18 cellular contexts compared by ENCODE assay signal in genomic region chr9:114461468-114461867, GRCh38. TPM values are rescaled to one million over a fixed set of nuclear protein-coding genes. Genes with fewer than 3 reads are reported as not detected.
DNase-seq lines count a peak whose midpoint lies in the region; ATAC-seq, FAIRE-seq and TF ChIP-seq lines count a peak whose summit lies in the region.
"Had no signal": no experiment of that assay in that cellular context is flagged by ENCODE, and none has a peak within 500 bp of the region (broad histone marks: within the 10 kb centered on the region; RNA-seq: fewer than 3 reads in every experiment).

No MANE protein-coding gene starts in this region.

- H3K4me3 Mint-ChIP-seq in naive B cell: peak overlapping the region in 1 of 8 donors; percentile 4

- TF ChIP-seq EP300 in GM12878 (IDR thresholded peaks at IDR 0.05; ENCODE audit: borderline replicate concordance in 1 of 2, control insufficient read depth in 1 of 2, low read depth in 2 of 2, low read length in 2 of 2): no peak

- SMC1A ChIA-PET in GM12878 (lab: Charles Lee; ENCODE audit: uncharacterized antibody, unreplicated experiment): interaction anchor here (0.7 to 2.5 kb wide), 2 partner anchors 10 to 26 kb away, joined by 3 to 9 read pairs; no protein-coding TSS in a partner anchor

- H3K4me1 Mint-ChIP-seq in naive B cell: peaks cover 11 to 16% (median 13%) of the 10 kb centered on the region in 3 donors

- in situ Hi-C loops in GM12878 (cut with MboI): no loop called here

- no peaks in the 10 kb centered on the region for H3K4me1 ChIP-seq in GM12878 (ENCODE audit: control insufficient read depth, insufficient read depth, low read length)

- no peaks in the 10 kb centered on the region for H4K20me1 ChIP-seq in GM12878 (ENCODE audit: control insufficient read depth, insufficient read depth)

- H3K27me3 Mint-ChIP-seq in naive B cell: no peaks in the 10 kb centered on the region

- H3K27me3 ChIP-seq in GM12878 (replicated peaks in 1 of 2; ENCODE audit: control insufficient read depth in 2 of 2, insufficient read depth in 2 of 2, low read length in 1 of 2): no peaks in the 10 kb centered on the region

- no peak for TF ChIP-seq POLR2A in GM12878 (IDR thresholded peaks at IDR 0.05; ENCODE audit: low read depth, low read length)

- CTCF ChIA-PET in GM12878 (lab: Yijun Ruan, JAX): interaction anchor here (0.9 to 2.5 kb wide), 4 partner anchors 9 to 56 kb away, joined by 3 to 9 read pairs (median 6); no protein-coding TSS in a partner anchor

- ATAC-seq in GM12878 (peak; percentile 40), naive B cell (ENCODE audit: low read depth in 2 of 2) (peak; percentile 57 to 67), HG02884 (IDR thresholded peaks at IDR 0.05; ENCODE audit: unreplicated experiment) (no peak)

- H3K79me2 ChIP-seq in GM12878 (ENCODE audit: control insufficient read depth, insufficient read depth, low read length): no peaks in the 10 kb centered on the region

- no peak overlapping the region for H3K4me3 ChIP-seq in GM12878
- H3K4me3 ChIP-seq: GM23248 had no signal

- H3K36me3 Mint-ChIP-seq in naive B cell: no peaks in the 10 kb centered on the region

- peaks cover 0 to 8% (median 0%) of the 10 kb centered on the region in 7 donors for H3K9me3 Mint-ChIP-seq in naive B cell

- no TSS peak for BruUV-seq in GM12878 (replicated peaks; lab: Mats Ljungman, UMichigan)

- no peaks in the 10 kb centered on the region for H3K36me3 ChIP-seq in GM12878 (ENCODE audit: control insufficient read depth in 2 of 2, insufficient read depth in 2 of 2, low read length in 1 of 2)

- 41% methylated on average over 4 of the region's 4 CpGs for WGBS in GM12878 (ENCODE audit: insufficient coverage, insufficient replicate concordance, low lambda C conversion rate, missing lambda C conversion rate)

- H3K4me2 ChIP-seq in GM12878 (ENCODE audit: control insufficient read depth, insufficient read depth): no peak overlapping the region
- H3K4me2 ChIP-seq: SK-N-SH had no signal

- DNase-seq in DMS79 treated with DMSO at 0.1 percent for 48 hours (lab: John Stamatoyannopoulos, UW): peak; percentile 52
- no peak for DNase-seq in DMS79 (lab: John Stamatoyannopoulos, UW)
- DNase-seq in MV-4-11 (lab: John Stamatoyannopoulos, UW): peak; percentile 56
- no peak for DNase-seq in GM12878 (ENCODE audit: low read depth, low spot score)
- no peak for DNase-seq in naive B cell
- no peak for DNase-seq in NCI-H526 (lab: John Stamatoyannopoulos, UW)
- DNase-seq in NCI-H524 (lab: John Stamatoyannopoulos, UW): no peak
- DNase-seq: C1 segment of cervical spinal cord, GM23248, NCI-H1048, NCI-H1694, NCI-H2107, NCI-H446, NCI-H774, Right ventricle myocardium superior, SK-N-SH had no signal

- intact Hi-C loops in GM12878 (cut with micrococcal nuclease; ENCODE audit: unreplicated experiment): no loop called here

- TF ChIP-seq CTCF in GM12878 (IDR thresholded peaks at IDR 0.05 in 2 of 3, conservative IDR thresholded peaks at IDR 0.05 in 1 of 3; ENCODE audit: control insufficient read depth in 2 of 3, extremely low read depth in 1 of 3, insufficient read depth in 1 of 3, low read depth in 3 of 3, low read length in 3 of 3): no peak

- RAD21 ChIA-PET in GM12878 (lab: Charles Lee; ENCODE audit: unreplicated experiment): interaction anchor here (1.7 kb wide), 1 partner anchor 192 kb away, joined by 5 read pairs; no protein-coding TSS in a partner anchor

- no peak for TF ChIP-seq RAD21 in GM12878 (IDR thresholded peaks at IDR 0.05; ENCODE audit: insufficient read depth, low read depth, low read length)

- no peak overlapping the region for H3K27ac ChIP-seq in GM12878 (ENCODE audit: control insufficient read depth, insufficient read depth)
- H3K27ac ChIP-seq: 22Rv1, GM23248 had no signal

- POLR2A ChIA-PET in GM12878 (lab: Charles Lee): interaction anchor here (1.1 to 1.7 kb wide), 2 partner anchors 22 to 76 kb away, joined by 3 read pairs; no protein-coding TSS in a partner anchor

- FAIRE-seq in GM12878 (lab: Jason Lieb, UNC): no peak

- H3K9me3 ChIP-seq in GM12878 (replicated peaks; ENCODE audit: control insufficient read depth, insufficient read depth, low read length): no peaks in the 10 kb centered on the region
- H3K9me3 ChIP-seq: SK-N-SH had no signal

- H2AFZ ChIP-seq in GM12878 (ENCODE audit: control insufficient read depth, low read depth, low read length): no peak overlapping the region
- H2AFZ ChIP-seq: GM23248 had no signal

- peak overlapping the region in 3 of 6 donors; percentile 2 to 41 (median 40) for H3K27ac Mint-ChIP-seq in naive B cell

- H3K9ac ChIP-seq in GM12878 (ENCODE audit: control insufficient read depth, insufficient read depth, low read length): no peak overlapping the region
- H3K9ac ChIP-seq: GM23248, SK-N-SH had no signal

TF ChIP-seq in GM12878, 131 proteins besides CTCF, POLR2A, EP300 and RAD21 (continues in another document):
- TF ChIP-seq, protein P1, sequence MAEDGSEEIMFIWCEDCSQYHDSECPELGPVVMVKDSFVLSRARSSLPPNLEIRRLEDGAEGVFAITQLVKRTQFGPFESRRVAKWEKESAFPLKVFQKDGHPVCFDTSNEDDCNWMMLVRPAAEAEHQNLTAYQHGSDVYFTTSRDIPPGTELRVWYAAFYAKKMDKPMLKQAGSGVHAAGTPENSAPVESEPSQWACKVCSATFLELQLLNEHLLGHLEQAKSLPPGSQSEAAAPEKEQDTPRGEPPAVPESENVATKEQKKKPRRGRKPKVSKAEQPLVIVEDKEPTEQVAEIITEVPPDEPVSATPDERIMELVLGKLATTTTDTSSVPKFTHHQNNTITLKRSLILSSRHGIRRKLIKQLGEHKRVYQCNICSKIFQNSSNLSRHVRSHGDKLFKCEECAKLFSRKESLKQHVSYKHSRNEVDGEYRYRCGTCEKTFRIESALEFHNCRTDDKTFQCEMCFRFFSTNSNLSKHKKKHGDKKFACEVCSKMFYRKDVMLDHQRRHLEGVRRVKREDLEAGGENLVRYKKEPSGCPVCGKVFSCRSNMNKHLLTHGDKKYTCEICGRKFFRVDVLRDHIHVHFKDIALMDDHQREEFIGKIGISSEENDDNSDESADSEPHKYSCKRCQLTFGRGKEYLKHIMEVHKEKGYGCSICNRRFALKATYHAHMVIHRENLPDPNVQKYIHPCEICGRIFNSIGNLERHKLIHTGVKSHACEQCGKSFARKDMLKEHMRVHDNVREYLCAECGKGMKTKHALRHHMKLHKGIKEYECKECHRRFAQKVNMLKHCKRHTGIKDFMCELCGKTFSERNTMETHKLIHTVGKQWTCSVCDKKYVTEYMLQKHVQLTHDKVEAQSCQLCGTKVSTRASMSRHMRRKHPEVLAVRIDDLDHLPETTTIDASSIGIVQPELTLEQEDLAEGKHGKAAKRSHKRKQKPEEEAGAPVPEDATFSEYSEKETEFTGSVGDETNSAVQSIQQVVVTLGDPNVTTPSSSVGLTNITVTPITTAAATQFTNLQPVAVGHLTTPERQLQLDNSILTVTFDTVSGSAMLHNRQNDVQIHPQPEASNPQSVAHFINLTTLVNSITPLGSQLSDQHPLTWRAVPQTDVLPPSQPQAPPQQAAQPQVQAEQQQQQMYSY (CRISPR knock-in tag; IDR thresholded peaks at IDR 0.05): no peak
- TF ChIP-seq IKZF2 (IDR thresholded peaks at IDR 0.05) (peak; percentile 69 to 70; a peak in 3 of 4 replicates), ZSCAN29 (IDR thresholded peaks at IDR 0.05) (no peak), CBFB (IDR thresholded peaks at IDR 0.05; ENCODE audit: low read depth) (no peak), ETV6 (conservative IDR thresholded peaks at IDR 0.05 in 1 of 2, IDR thresholded peaks at IDR 0.05 in 1 of 2; ENCODE audit: borderline replicate concordance in 1 of 2, low read depth in 1 of 2) (no peak), GABPA (IDR thresholded peaks at IDR 0.05; ENCODE audit: low read depth) (no peak), KLF5 (IDR thresholded peaks at IDR 0.05; ENCODE audit: partially characterized antibody) (no peak), MYB (IDR thresholded peaks at IDR 0.05; ENCODE audit: borderline replicate concordance, low read depth, low read length) (no peak), DPF2 (IDR thresholded peaks at IDR 0.05) (peak; percentile 25; the same call in 1 of the 2 replicates), POLR2AphosphoS5 (IDR thresholded peaks at IDR 0.05; ENCODE audit: low read length) (no peak), JUNB (IDR thresholded peaks at IDR 0.05) (no peak), GATAD2B (conservative IDR thresholded peaks at IDR 0.05; ENCODE audit: low read depth) (no peak), BMI1 (IDR thresholded peaks at IDR 0.05; ENCODE audit: borderline replicate concordance) (no peak)
- TF ChIP-seq, protein P2, sequence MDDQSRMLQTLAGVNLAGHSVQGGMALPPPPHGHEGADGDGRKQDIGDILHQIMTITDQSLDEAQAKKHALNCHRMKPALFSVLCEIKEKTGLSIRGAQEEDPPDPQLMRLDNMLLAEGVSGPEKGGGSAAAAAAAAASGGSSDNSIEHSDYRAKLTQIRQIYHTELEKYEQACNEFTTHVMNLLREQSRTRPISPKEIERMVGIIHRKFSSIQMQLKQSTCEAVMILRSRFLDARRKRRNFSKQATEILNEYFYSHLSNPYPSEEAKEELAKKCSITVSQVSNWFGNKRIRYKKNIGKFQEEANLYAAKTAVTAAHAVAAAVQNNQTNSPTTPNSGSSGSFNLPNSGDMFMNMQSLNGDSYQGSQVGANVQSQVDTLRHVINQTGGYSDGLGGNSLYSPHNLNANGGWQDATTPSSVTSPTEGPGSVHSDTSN (IDR thresholded peaks at IDR 0.05; ENCODE audit: insufficient replicate concordance, low read depth, low read length): no peak

RNA-seq across cellular contexts. Expression of gene WHRN, which starts 43.8 kb away (rescaled TPM):
- total RNA-seq in GM12878 (2013; cell fraction: nucleolus; rRNA removed): 110 and 114 TPM in 2 replicates
- total RNA-seq in GM12878 (2014; rRNA removed) (0.33 and 0.34 TPM in 2 replicates), GM12878 (2014; rRNA removed; fragmentation: Illumina TruSeq; extraction: Trizol) (0.18 TPM in 2 replicates), GM12878 (2021) (0.98 and 1.2 TPM in 2 replicates)
- polyA plus RNA-seq in GM12878 (2011; ENCODE audit: low read depth): 1.3 TPM
- polyA plus RNA-seq in GM12878 (2011; rRNA removed) (9.9 and 18.2 TPM in 2 replicates), GM12878 (2014; fragmentation: Illumina TruSeq; extraction: Trizol) (0.17 and 0.29 TPM in 2 replicates), GM12878 (2014; fragmentation: Nextera tagmentation; extraction: Ambion mirVana) (under 1 TPM in 1 of 2 experiments, not detected in 1; 0.04 TPM), GM12878 (2014; rRNA removed) (0.82 and 0.86 TPM in 2 replicates), GM12878 (2016; fragmentation: Nextera tagmentation; extraction: Ambion mirVana) (1 to 10 TPM in 1 of 2 experiments, under 1 TPM in 1; 0.68 to 1.1 TPM), naive B cell (ENCODE audit: low read depth in 6 of 6) (1 to 10 TPM in 2 of 6 donors, under 1 TPM in 4; 0.27 to 2.0 (median 0.95) TPM)
- polyA plus RNA-seq in GM12878 (2011; cell fraction: cytosol; rRNA removed): 20.1 and 23.8 TPM in 2 replicates
- polyA plus RNA-seq in GM12878 (2011; cell fraction: nucleus; rRNA removed): 247 and 273 TPM in 2 replicates
- polyA plus RNA-seq in GM12878 (2012): 4.2 and 4.5 TPM in 2 replicates
- polyA minus RNA-seq in GM12878 (2011; rRNA and poly(A)+ RNA removed): 7.0 and 17.7 TPM in 2 replicates
- 6.4 and 12.8 TPM in 2 replicates for polyA minus RNA-seq in GM12878 (2011; cell fraction: cytosol; rRNA and poly(A)+ RNA removed)
- 54.9 and 86.5 TPM in 2 replicates for polyA minus RNA-seq in GM12878 (2011; cell fraction: nucleus; rRNA and poly(A)+ RNA removed)

Comparison
In these comparisons a context has a peak if more than half of its experiments do, and no peak if none do; other contexts are left out.
1. DNase-seq: peak in DMS79 treated with DMSO at 0.1 percent for 48 hours (single experiment) and MV-4-11 (single experiment); none in DMS79 (single experiment), GM12878 (single experiment), naive B cell (single experiment), NCI-H526 (0 of 2) and NCI-H524 (0 of 2).